Comparison of ENCODE assay signal across 14 cellular contexts in genomic region chr14:32225378-32225920, GRCh38. TPM values are rescaled to one million over a fixed set of nuclear protein-coding genes. Genes with fewer than 3 reads are reported as not detected.
DNase-seq lines count a peak whose midpoint lies in the region; ATAC-seq and TF ChIP-seq lines count a peak whose summit lies in the region.
"Had no signal": no experiment of that assay in that cellular context is flagged by ENCODE, and none has a peak within 500 bp of the region (broad histone marks: within the 10 kb centered on the region; RNA-seq: fewer than 3 reads in every experiment).

No MANE protein-coding gene starts in this region.

- peak overlapping the region; percentile 38; the same call in 1 of the 2 replicates for H2AFZ ChIP-seq in SK-N-SH (ENCODE audit: low read depth)

- H3K9ac ChIP-seq in SK-N-SH: no peak overlapping the region

- DNase-seq in Caco-2 (no peak), SK-N-SH (no peak), left ventricle myocardium superior (no peak), sigmoid colon (no peak), SK-N-DZ (ENCODE audit: low spot score) (no peak)
- no peak for DNase-seq in stimulated activated CD4-positive, alpha-beta T cell treated with anti-CD3 and anti-CD28 coated beads, Interleukin-2, amount 100 ng/mL, for 48 hours
- DNase-seq: stimulated activated CD8-positive, alpha-beta memory T cell treated with anti-CD3 and anti-CD28 coated beads, Interleukin-4, amount 100 ng/mL, for 48 hours had no signal

- no peak for TF ChIP-seq CTCF in Caco-2 (IDR thresholded peaks at IDR 0.05; ENCODE audit: insufficient read depth in 1 of 2, low read depth in 1 of 2, low read length in 1 of 2, severe bottlenecking in 1 of 2, unreplicated experiment in 1 of 2)
- no peak for TF ChIP-seq CTCF in SK-N-SH (IDR thresholded peaks at IDR 0.05)
- no peak for TF ChIP-seq CTCF in sigmoid colon (IDR thresholded peaks at IDR 0.05)

- POLR2A ChIA-PET in Caco-2 (lab: Charles Lee): no interaction called here
- POLR2A ChIA-PET in SK-N-SH (lab: Yijun Ruan, JAX): no interaction called here

- CTCF ChIA-PET in Caco-2 (lab: Charles Lee) (interaction anchor here (0.6 kb wide), 1 partner anchor 752 kb away, joined by 4 read pairs; no protein-coding TSS in a partner anchor), SK-N-SH (lab: Yijun Ruan, JAX) (interaction anchor here (0.8 to 1.8 kb wide), 9 partner anchors 10 to 152 kb away, joined by 3 to 8 read pairs (median 4); partner anchors contain the start of genes RNU6-7 and RNU6-8)

- H3K36me3 Mint-ChIP-seq in Caco-2 (ENCODE audit: insufficient read depth, unreplicated experiment): peaks cover 5% of the 10 kb centered on the region

- H3K79me2 ChIP-seq in SK-N-SH (ENCODE audit: insufficient read depth): no peaks in the 10 kb centered on the region

- no peak for TF ChIP-seq POLR2A in sigmoid colon (IDR thresholded peaks at IDR 0.05)

- H3K9me3 Mint-ChIP-seq in Caco-2 (ENCODE audit: unreplicated experiment): no peaks in the 10 kb centered on the region

- intact Hi-C loops in Caco-2 (cut with micrococcal nuclease; ENCODE audit: unreplicated experiment) (no loop called here), left ventricle myocardium superior (cut with micrococcal nuclease) (no loop called here), sigmoid colon (cut with DNase I) (no loop called here)

- ATAC-seq in left ventricle myocardium superior: peak; percentile 11
- no peak for ATAC-seq in GM18873 (IDR thresholded peaks at IDR 0.05; ENCODE audit: low FRiP score, unreplicated experiment)
- no peak for ATAC-seq in GM19023 (IDR thresholded peaks at IDR 0.05; ENCODE audit: unreplicated experiment)

- H3K4me3 Mint-ChIP-seq in Caco-2 (ENCODE audit: unreplicated experiment): no peak overlapping the region

- no peaks in the 10 kb centered on the region for H4K20me1 ChIP-seq in SK-N-SH (ENCODE audit: insufficient read depth)

- no peak overlapping the region for H3K4me3 ChIP-seq in Caco-2 (ENCODE audit: low read depth, low read length)
- no peak overlapping the region for H3K4me3 ChIP-seq in SK-N-SH (ENCODE audit: low read depth in 2 of 2, low read length in 1 of 2)
- H3K4me3 ChIP-seq in sigmoid colon: no peak overlapping the region

- TF ChIP-seq EP300 in SK-N-SH (IDR thresholded peaks at IDR 0.05; ENCODE audit: borderline replicate concordance in 1 of 2, low read depth in 1 of 2, low read length in 1 of 2) (peak; percentile 2 to 4; a peak in 1 of 4 replicates), sigmoid colon (IDR thresholded peaks at IDR 0.05) (no peak)

- H3K36me3 ChIP-seq in Caco-2 (ENCODE audit: control insufficient read depth, insufficient read depth, low read length) (no peaks in the 10 kb centered on the region), SK-N-SH (replicated peaks in 1 of 2; ENCODE audit: control insufficient read depth in 1 of 2, insufficient read depth in 2 of 2, low read length in 1 of 2) (no peaks in the 10 kb centered on the region), sigmoid colon (no peaks in the 10 kb centered on the region)

- no peaks in the 10 kb centered on the region for H3K9me2 ChIP-seq in SK-N-SH

- BruUV-seq in Caco-2 (replicated peaks; lab: Mats Ljungman, UMichigan): no TSS peak

- peaks cover 27% of the 10 kb centered on the region for H3K4me1 Mint-ChIP-seq in Caco-2 (ENCODE audit: low read depth, unreplicated experiment)

- H3K27ac ChIP-seq in SK-N-SH (ENCODE audit: low read depth in 2 of 2, low read length in 1 of 2) (peak overlapping the region; percentile 66 to 96), sigmoid colon (peak overlapping the region; percentile 45 to 72 (median 60))

- H3K4me1 ChIP-seq in Caco-2 (peaks cover 41% of the 10 kb centered on the region), SK-N-SH (ENCODE audit: control insufficient read depth in 1 of 2, insufficient read depth in 2 of 2, low read depth in 1 of 2, low read length in 1 of 2) (peaks cover 9 to 25% of the 10 kb centered on the region in 2 experiments), sigmoid colon (peaks cover 0 to 29% (median 22%) of the 10 kb centered on the region in 4 donors)

- TF ChIP-seq RAD21 in SK-N-SH (IDR thresholded peaks at IDR 0.05; ENCODE audit: low read length): no peak

- H3K9me3 ChIP-seq in Caco-2 (no peaks in the 10 kb centered on the region), SK-N-SH (no peaks in the 10 kb centered on the region), sigmoid colon (no peaks in the 10 kb centered on the region)

- WGBS in SK-N-SH (ENCODE audit: low lambda C conversion rate): 0% methylated on average over 1 of the region's 1 CpG
- 33 to 46% methylated on average over 1 of the region's 1 CpG for WGBS in sigmoid colon, 2 donors

- H3K27me3 Mint-ChIP-seq in Caco-2 (ENCODE audit: insufficient read depth, unreplicated experiment): no peaks in the 10 kb centered on the region

- H3K27me3 ChIP-seq in Caco-2 (replicated peaks; ENCODE audit: control insufficient read depth, insufficient read depth, low read length): no peaks in the 10 kb centered on the region
- H3K27me3 ChIP-seq in SK-N-SH (ENCODE audit: insufficient read depth): no peaks in the 10 kb centered on the region
- no peaks in the 10 kb centered on the region for H3K27me3 ChIP-seq in sigmoid colon

- H3K27ac Mint-ChIP-seq in Caco-2 (ENCODE audit: unreplicated experiment): peak overlapping the region; percentile 40

- H3K4me2 ChIP-seq in SK-N-SH: peak overlapping the region; percentile 41; the same call in 1 of the 2 replicates

- H3F3A ChIP-seq in SK-N-SH (replicated peaks; ENCODE audit: insufficient read depth): peaks cover 4% of the 10 kb centered on the region

TF ChIP-seq in SK-N-SH, 30 proteins besides CTCF, POLR2A, EP300 and RAD21:
- TF ChIP-seq RFX5 (IDR thresholded peaks at IDR 0.05; ENCODE audit: low read length) (0 out of 2 replicates have a peak, but pooled peaks have one; percentile 32), GATA2 (CRISPR knock-in tag; IDR thresholded peaks at IDR 0.05) (peak; percentile 71), FOXJ3 (CRISPR knock-in tag; IDR thresholded peaks at IDR 0.05) (no peak; the same call in 1 of the 2 replicates), TEAD4 (IDR thresholded peaks at IDR 0.05; ENCODE audit: borderline replicate concordance, insufficient read depth) (0 out of 2 replicates have a peak, but pooled peaks have one; percentile 2), ELF1 (IDR thresholded peaks at IDR 0.05) (no peak)

RNA-seq across cellular contexts. Expression of gene RNU6-8, which starts 22.4 kb away (rescaled TPM):
- not detected in 2 replicates for total RNA-seq in Caco-2 (2022)
- not detected in 2 replicates for polyA plus RNA-seq in SK-N-SH (2012; rRNA removed)
- polyA plus RNA-seq in SK-N-SH (2012; cell fraction: cytosol; rRNA removed): not detected in 2 replicates
- polyA plus RNA-seq in SK-N-SH (2012; cell fraction: nucleus; rRNA removed): not detected in 2 replicates
- not detected for total RNA-seq in left ventricle myocardium superior
- total RNA-seq in sigmoid colon: not detected
- polyA plus RNA-seq in sigmoid colon: not detected
- polyA plus RNA-seq in SK-N-DZ (2014; cell fraction: cytosol; rRNA removed): not detected in 2 replicates
- not detected in 2 replicates for polyA plus RNA-seq in SK-N-DZ (2014; cell fraction: nucleus; rRNA removed)
- total RNA-seq: fibroblast of lung; liver; T-helper 1 cell treated with Interleukin-12 subunit alpha and Interleukin-12 subunit beta and Interleukin-4 antibody, amounts not matched to agents 30 ng/mL and 1 ng/mL, for 36 hours; urinary bladder had no signal
- polyA plus RNA-seq: fibroblast of lung, liver, neural cell, urinary bladder had no signal

RNA-seq across cellular contexts. Expression of gene RNU6-7, which starts 23.6 kb away (rescaled TPM):
- total RNA-seq in Caco-2 (2022) (not detected in 2 replicates), left ventricle myocardium superior (not detected), sigmoid colon (not detected)
- polyA plus RNA-seq in SK-N-SH (2012; rRNA removed) (not detected in 2 replicates), sigmoid colon (not detected)
- not detected in 2 replicates for polyA plus RNA-seq in SK-N-SH (2012; cell fraction: cytosol; rRNA removed)
- polyA plus RNA-seq in SK-N-SH (2012; cell fraction: nucleus; rRNA removed): not detected in 2 replicates
- not detected in 2 replicates for polyA plus RNA-seq in SK-N-DZ (2014; cell fraction: cytosol; rRNA removed)
- polyA plus RNA-seq in SK-N-DZ (2014; cell fraction: nucleus; rRNA removed): not detected in 2 replicates
- total RNA-seq: fibroblast of lung; liver; T-helper 1 cell treated with Interleukin-12 subunit alpha and Interleukin-12 subunit beta and Interleukin-4 antibody, amounts not matched to agents 30 ng/mL and 1 ng/mL, for 36 hours; urinary bladder had no signal
- polyA plus RNA-seq: fibroblast of lung, liver, neural cell, urinary bladder had no signal
